ENCODE assay signal across 9 cellular contexts in genomic region chr2:121897335-121897970, GRCh38.
DNase-seq lines count a peak whose midpoint lies in the region; ATAC-seq and TF ChIP-seq lines count a peak whose summit lies in the region.
"Had no signal": no experiment of that assay in that cellular context is flagged by ENCODE, and none has a peak within 500 bp of the region (broad histone marks: within the 10 kb centered on the region; RNA-seq: fewer than 3 reads in every experiment).

No MANE protein-coding gene starts in this region.

- no TSS peak for BruUV-seq in PC-3 (replicated peaks; lab: Mats Ljungman, UMichigan)

- H3K4me3 Mint-ChIP-seq in activated CD4-positive, alpha-beta T cell treated with anti-CD3 and anti-CD28 coated beads, Interleukin-2, amount 10 ng/mL, durations not matched to agents 24 days and 14 days, result no peak overlapping the region
- H3K4me3 Mint-ChIP-seq: central memory CD8-positive, alpha-beta T cell had no signal

- H4K20me1 ChIP-seq in PC-3 (ENCODE audit: low read length), result no peaks in the 10 kb centered on the region

- no peak overlapping the region for H3K9ac ChIP-seq in PC-3 (ENCODE audit: low read length)

- no peaks in the 10 kb centered on the region for H3F3A ChIP-seq in PC-3 (ENCODE audit: low read length, unreplicated experiment)

- no peak overlapping the region for H3K4me3 ChIP-seq in PC-3 (ENCODE audit: low read length)
- H3K4me3 ChIP-seq in gastrocnemius medialis, result no peak overlapping the region

- POLR2A ChIA-PET in PC-3 (lab: Charles Lee; ENCODE audit: unreplicated experiment), result no interaction called here

- intact Hi-C loops in activated CD4-positive, alpha-beta T cell treated with anti-CD3 and anti-CD28 coated beads, Interleukin-2, amount 10 ng/mL, durations not matched to agents 24 days and 14 days (cut with micrococcal nuclease), result no loop called here
- intact Hi-C loops in PC-3 (cut with micrococcal nuclease) (no loop called here), gastrocnemius medialis (cut with DNase I; ENCODE audit: low total_unique reads) (no loop called here)

- H3K27ac ChIP-seq in PC-3 (ENCODE audit: low read length), result no peak overlapping the region
- no peak overlapping the region for H3K27ac ChIP-seq in gastrocnemius medialis

- no peaks in the 10 kb centered on the region for H3K27me3 Mint-ChIP-seq in activated CD4-positive, alpha-beta T cell treated with anti-CD3 and anti-CD28 coated beads, Interleukin-2, amount 10 ng/mL, durations not matched to agents 24 days and 14 days

- H2AFZ ChIP-seq in PC-3 (ENCODE audit: low read length), result peak overlapping the region; percentile 57

- no peak for TF ChIP-seq CTCF in GM20000 (IDR thresholded peaks at IDR 0.05; ENCODE audit: extremely low read depth, missing control alignments)
- TF ChIP-seq CTCF in PC-3 (conservative IDR thresholded peaks at IDR 0.05; ENCODE audit: low read depth, low read length), result peak; percentile 79
- no peak for TF ChIP-seq CTCF in gastrocnemius medialis (IDR thresholded peaks at IDR 0.05 in 4 of 5, conservative IDR thresholded peaks at IDR 0.05 in 1 of 5)

- H3K79me2 ChIP-seq in PC-3 (ENCODE audit: low read length), result no peaks in the 10 kb centered on the region

- H3K27ac Mint-ChIP-seq in activated CD4-positive, alpha-beta T cell treated with anti-CD3 and anti-CD28 coated beads, Interleukin-2, amount 10 ng/mL, durations not matched to agents 24 days and 14 days, result no peak overlapping the region

- no peak overlapping the region for H3K4me2 ChIP-seq in PC-3 (ENCODE audit: low read length)

- no peaks in the 10 kb centered on the region for H3K9me2 ChIP-seq in PC-3 (replicated peaks; ENCODE audit: low read length)

- CTCF ChIA-PET in PC-3 (lab: Charles Lee), result no interaction called here

- H3K4me1 ChIP-seq in PC-3 (ENCODE audit: insufficient read depth, low read length) (no peaks in the 10 kb centered on the region), gastrocnemius medialis (no peaks in the 10 kb centered on the region)

- in situ Hi-C loops in gastrocnemius medialis (cut with MboI; ENCODE audit: low sequenced_read_pairs in 4 of 4), result no loop called here

- ATAC-seq in HG03520 (IDR thresholded peaks at IDR 0.05; ENCODE audit: unreplicated experiment) (peak; percentile 90), PC-3 (peak; percentile 84), gastrocnemius medialis (no peak)

- DNase-seq in activated CD4-positive, alpha-beta T cell treated with anti-CD3 and anti-CD28 coated beads, Interleukin-2, amount 10 ng/mL, durations not matched to agents 24 days and 14 days, result peak; percentile 60
- no peak for DNase-seq in activated CD4-positive, alpha-beta T cell treated with anti-CD3 and anti-CD28 coated beads, Interleukin-2, amount 50 U/mL, for 4 hours
- DNase-seq in GM20000 (ENCODE audit: low spot score), result peak; percentile 72
- DNase-seq in PC-3, result peak; percentile 59
- peak; percentile 26 for DNase-seq in germinal center (ENCODE audit: low spot score)
- DNase-seq in gastrocnemius medialis, result no peak
- no peak for DNase-seq in SHP77 (lab: John Stamatoyannopoulos, UW)

- H3K9me3 Mint-ChIP-seq in activated CD4-positive, alpha-beta T cell treated with anti-CD3 and anti-CD28 coated beads, Interleukin-2, amount 10 ng/mL, durations not matched to agents 24 days and 14 days, result no peaks in the 10 kb centered on the region
- H3K9me3 Mint-ChIP-seq: central memory CD8-positive, alpha-beta T cell had no signal

- TF ChIP-seq POLR2A in gastrocnemius medialis (IDR thresholded peaks at IDR 0.05), result no peak

- H3K36me3 Mint-ChIP-seq in activated CD4-positive, alpha-beta T cell treated with anti-CD3 and anti-CD28 coated beads, Interleukin-2, amount 10 ng/mL, durations not matched to agents 24 days and 14 days (ENCODE audit: low read depth), result no peaks in the 10 kb centered on the region

- no peaks in the 10 kb centered on the region for H3K36me3 ChIP-seq in PC-3 (ENCODE audit: low read depth, low read length)
- no peaks in the 10 kb centered on the region for H3K36me3 ChIP-seq in gastrocnemius medialis

- no peaks in the 10 kb centered on the region for H3K9me3 ChIP-seq in PC-3 (ENCODE audit: low read length)
- no peaks in the 10 kb centered on the region for H3K9me3 ChIP-seq in gastrocnemius medialis

- H3K27me3 ChIP-seq in PC-3 (ENCODE audit: low read length) (peaks cover 12% of the 10 kb centered on the region), gastrocnemius medialis (no peaks in the 10 kb centered on the region)

- H3K4me1 Mint-ChIP-seq in activated CD4-positive, alpha-beta T cell treated with anti-CD3 and anti-CD28 coated beads, Interleukin-2, amount 10 ng/mL, durations not matched to agents 24 days and 14 days, result peaks cover 2% of the 10 kb centered on the region
- H3K4me1 Mint-ChIP-seq: central memory CD8-positive, alpha-beta T cell had no signal

Comparison
In these comparisons a context has a peak if more than half of its experiments do, and no peak if none do; other contexts are left out.
1. DNase-seq: peak in activated CD4-positive, alpha-beta T cell treated with anti-CD3 and anti-CD28 coated beads, Interleukin-2, amount 10 ng/mL, durations not matched to agents 24 days and 14 days (single experiment), GM20000 (single experiment), PC-3 (single experiment) and germinal center (single experiment); none in activated CD4-positive, alpha-beta T cell treated with anti-CD3 and anti-CD28 coated beads, Interleukin-2, amount 50 U/mL, for 4 hours (0 of 2), gastrocnemius medialis (0 of 2) and SHP77 (0 of 2).
2. ATAC-seq: peak in HG03520 (single experiment) and PC-3 (single experiment); none in gastrocnemius medialis (0 of 2).